In genomic region chr15:73583568-73583967, GRCh38 we compare ENCODE assay signal across 18 cellular contexts. TPM values are rescaled to one million over a fixed set of nuclear protein-coding genes. Genes with fewer than 3 reads are reported as not detected.
DNase-seq lines count a peak whose midpoint lies in the region; ATAC-seq and TF ChIP-seq lines count a peak whose summit lies in the region.
"Had no signal": no experiment of that assay in that cellular context is flagged by ENCODE, and none has a peak within 500 bp of the region (broad histone marks: within the 10 kb centered on the region; RNA-seq: fewer than 3 reads in every experiment).

No MANE protein-coding gene starts in this region.

- H3K9me3 Mint-ChIP-seq in activated T-cell treated with anti-CD3 and anti-CD28 coated beads, Interleukin-2, amount 50 U/mL, for 72 hours: no peaks in the 10 kb centered on the region
- no peaks in the 10 kb centered on the region for H3K9me3 Mint-ChIP-seq in T-helper 1 cell treated with Interleukin-12 subunit alpha and Interleukin-12 subunit beta and Interleukin-4 antibody, amounts not matched to agents 30 μg/mL and 1 μg/mL, for 36 hours
- H3K9me3 Mint-ChIP-seq in activated CD4-positive, alpha-beta memory T cell treated with anti-CD3 and anti-CD28 coated beads, Interleukin-2, amount 10 ng/mL, durations not matched to agents 7 days and 5 days: no peaks in the 10 kb centered on the region
- H3K9me3 Mint-ChIP-seq: CD4-positive, CD25-positive, alpha-beta regulatory T cell had no signal

- H3K27me3 Mint-ChIP-seq in activated T-cell treated with anti-CD3 and anti-CD28 coated beads, Interleukin-2, amount 50 U/mL, for 72 hours (ENCODE audit: low read depth): no peaks in the 10 kb centered on the region
- H3K27me3 Mint-ChIP-seq in T-helper 1 cell treated with Interleukin-12 subunit alpha and Interleukin-12 subunit beta and Interleukin-4 antibody, amounts not matched to agents 30 μg/mL and 1 μg/mL, for 36 hours (ENCODE audit: low read depth): no peaks in the 10 kb centered on the region
- no peaks in the 10 kb centered on the region for H3K27me3 Mint-ChIP-seq in activated CD4-positive, alpha-beta memory T cell treated with anti-CD3 and anti-CD28 coated beads, Interleukin-2, amount 10 ng/mL, durations not matched to agents 7 days and 5 days
- H3K27me3 Mint-ChIP-seq: CD4-positive, CD25-positive, alpha-beta regulatory T cell had no signal

- no peak for TF ChIP-seq CTCF in neutrophil (IDR thresholded peaks at IDR 0.05)
- TF ChIP-seq CTCF in heart right ventricle (IDR thresholded peaks at IDR 0.05): no peak

- H3K27me3 ChIP-seq in neutrophil: no peaks in the 10 kb centered on the region
- no peaks in the 10 kb centered on the region for H3K27me3 ChIP-seq in heart right ventricle
- H3K27me3 ChIP-seq: BLaER1 had no signal

- peak overlapping the region in 1 of 2 donors; percentile 54 for H3K4me3 Mint-ChIP-seq in activated T-cell treated with anti-CD3 and anti-CD28 coated beads, Interleukin-2, amount 50 U/mL, for 72 hours
- H3K4me3 Mint-ChIP-seq in T-helper 1 cell treated with Interleukin-12 subunit alpha and Interleukin-12 subunit beta and Interleukin-4 antibody, amounts not matched to agents 30 μg/mL and 1 μg/mL, for 36 hours: peak overlapping the region; percentile 21
- no peak overlapping the region for H3K4me3 Mint-ChIP-seq in activated CD4-positive, alpha-beta memory T cell treated with anti-CD3 and anti-CD28 coated beads, Interleukin-2, amount 10 ng/mL, durations not matched to agents 7 days and 5 days
- H3K4me3 Mint-ChIP-seq: CD4-positive, CD25-positive, alpha-beta regulatory T cell had no signal

- intact Hi-C loops in heart right ventricle (cut with DNase I): no loop called here

- DNase-seq in activated T-cell treated with anti-CD3 and anti-CD28 coated beads, Interleukin-2, amount 50 U/mL, for 72 hours: peak in 1 of 2 donors; percentile 16
- DNase-seq in activated T-cell treated with anti-CD3 and anti-CD28 coated beads, Interleukin-2, amount 50 U/mL, for 1 hour: no peak
- DNase-seq in activated CD4-positive, alpha-beta memory T cell treated with anti-CD3 and anti-CD28 coated beads, Interleukin-2, amount 10 ng/mL, durations not matched to agents 7 days and 5 days: no peak
- no peak for DNase-seq in stimulated activated naive CD4-positive, alpha-beta T cell (lab: John Stamatoyannopoulos, UW)
- DNase-seq in heart right ventricle: no peak
- DNase-seq: NCI-H1092, NCI-H1417 treated with DMSO at 0.1 percent for 48 hours, NCI-H1694 treated with DMSO at 0.1 percent for 48 hours, NCI-H2081, NCI-H2227 treated with DMSO at 0.1 percent for 48 hours, NCI-H526 treated with DMSO at 0.1 percent for 48 hours, SHP77 had no signal

- ATAC-seq in activated T-cell treated with anti-CD3 and anti-CD28 coated beads, Interleukin-2, amount 50 U/mL, for 72 hours (replicated peaks in 1 of 2): peak; percentile 75 to 87
- no peak for ATAC-seq in heart right ventricle
- ATAC-seq: Panc1 had no signal

- H3K36me3 ChIP-seq in neutrophil (peaks cover 75% of the 10 kb centered on the region), heart right ventricle (peaks cover 0 to 98% (median 48%) of the 10 kb centered on the region in 9 donors)

- no peak overlapping the region for H3K4me3 ChIP-seq in neutrophil (ENCODE audit: low read depth in 1 of 2, low read length in 1 of 2)
- H3K4me3 ChIP-seq in heart right ventricle: no peak overlapping the region
- H3K4me3 ChIP-seq: BLaER1 had no signal

- CTCF ChIA-PET in activated CD4-positive, alpha-beta memory T cell treated with anti-CD3 and anti-CD28 coated beads, Interleukin-2, amount 10 ng/mL, durations not matched to agents 7 days and 5 days (lab: Charles Lee): interaction anchor here (1.2 kb wide), 1 partner anchor 50 kb away, joined by 3 read pairs; the partner anchor contains the start of gene NPTN

- WGBS in heart right ventricle, 2 donors: 95% methylated on average over 3 of the region's 3 CpGs

- H3K4me1 ChIP-seq in neutrophil (ENCODE audit: control insufficient read depth in 1 of 2, insufficient read depth in 1 of 2, low read depth in 1 of 2, low read length in 1 of 2): no peaks in the 10 kb centered on the region
- peaks cover 0 to 14% (median 0%) of the 10 kb centered on the region in 9 donors for H3K4me1 ChIP-seq in heart right ventricle
- H3K4me1 ChIP-seq: BLaER1 had no signal

- peaks cover 5% of the 10 kb centered on the region for H3K4me1 Mint-ChIP-seq in activated T-cell treated with anti-CD3 and anti-CD28 coated beads, Interleukin-2, amount 50 U/mL, for 72 hours (ENCODE audit: low read depth)
- peaks cover 51% of the 10 kb centered on the region for H3K4me1 Mint-ChIP-seq in T-helper 1 cell treated with Interleukin-12 subunit alpha and Interleukin-12 subunit beta and Interleukin-4 antibody, amounts not matched to agents 30 μg/mL and 1 μg/mL, for 36 hours (ENCODE audit: low read depth)
- H3K4me1 Mint-ChIP-seq in activated CD4-positive, alpha-beta memory T cell treated with anti-CD3 and anti-CD28 coated beads, Interleukin-2, amount 10 ng/mL, durations not matched to agents 7 days and 5 days: peaks cover 54% of the 10 kb centered on the region

- H3K27ac ChIP-seq in neutrophil (peak overlapping the region; percentile 54), heart right ventricle (no peak overlapping the region)
- H3K27ac ChIP-seq: BLaER1, RWPE1 had no signal

- H3K9me3 ChIP-seq in neutrophil (no peaks in the 10 kb centered on the region), heart right ventricle (no peaks in the 10 kb centered on the region)
- H3K9me3 ChIP-seq: BLaER1 had no signal

- H3K36me3 Mint-ChIP-seq in activated T-cell treated with anti-CD3 and anti-CD28 coated beads, Interleukin-2, amount 50 U/mL, for 72 hours (ENCODE audit: insufficient read depth in 2 of 2): peaks cover 2 to 10% of the 10 kb centered on the region in 2 donors
- peaks cover 45% of the 10 kb centered on the region for H3K36me3 Mint-ChIP-seq in T-helper 1 cell treated with Interleukin-12 subunit alpha and Interleukin-12 subunit beta and Interleukin-4 antibody, amounts not matched to agents 30 μg/mL and 1 μg/mL, for 36 hours (ENCODE audit: low read depth)
- peaks cover 50% of the 10 kb centered on the region for H3K36me3 Mint-ChIP-seq in activated CD4-positive, alpha-beta memory T cell treated with anti-CD3 and anti-CD28 coated beads, Interleukin-2, amount 10 ng/mL, durations not matched to agents 7 days and 5 days (ENCODE audit: low read depth)

- H3K27ac Mint-ChIP-seq in activated T-cell treated with anti-CD3 and anti-CD28 coated beads, Interleukin-2, amount 50 U/mL, for 72 hours: peak overlapping the region; percentile 96
- H3K27ac Mint-ChIP-seq in T-helper 1 cell treated with Interleukin-12 subunit alpha and Interleukin-12 subunit beta and Interleukin-4 antibody, amounts not matched to agents 30 μg/mL and 1 μg/mL, for 36 hours: peak overlapping the region; percentile 76
- H3K27ac Mint-ChIP-seq in activated CD4-positive, alpha-beta memory T cell treated with anti-CD3 and anti-CD28 coated beads, Interleukin-2, amount 10 ng/mL, durations not matched to agents 7 days and 5 days: peak overlapping the region; percentile 48

- POLR2A ChIA-PET in activated CD4-positive, alpha-beta memory T cell treated with anti-CD3 and anti-CD28 coated beads, Interleukin-2, amount 10 ng/mL, durations not matched to agents 7 days and 5 days (lab: Charles Lee): interaction anchor here (0.6 to 1.4 kb wide), 3 partner anchors 12 to 110 kb away, joined by 3 read pairs; no protein-coding TSS in a partner anchor

RNA-seq across cellular contexts. Expression of gene NPTN, which starts 49.6 kb away (rescaled TPM):
- total RNA-seq in activated T-cell treated with anti-CD3 and anti-CD28 coated beads, Interleukin-2, amount 50 U/mL, for 72 hours: 10 to 100 TPM; 31.6 to 51.0 TPM
- total RNA-seq in activated CD4-positive, alpha-beta memory T cell treated with anti-CD3 and anti-CD28 coated beads, Interleukin-2, amount 10 ng/mL, durations not matched to agents 7 days and 5 days: 10 to 100 TPM; 44.5 to 46.0 TPM
- 100 to 1,000 TPM; 167 to 212 (median 188) TPM for total RNA-seq in heart right ventricle
- 100 to 1,000 TPM in 1 of 2 donors, 10 to 100 TPM in 1; 89.9 to 121 TPM for polyA plus RNA-seq in heart right ventricle

Comparison
In these comparisons a context has a peak if more than half of its experiments do, and no peak if none do; other contexts are left out.
1. ATAC-seq: peak in activated T-cell treated with anti-CD3 and anti-CD28 coated beads, Interleukin-2, amount 50 U/mL, for 72 hours (2 of 2); none in heart right ventricle (0 of 8).
2. Peak in every context shown above with its lines, with median percentiles within 50 percentile points of each other: H3K27ac Mint-ChIP-seq.